18 cellular contexts compared by ENCODE assay signal in the genomic region with DNA sequence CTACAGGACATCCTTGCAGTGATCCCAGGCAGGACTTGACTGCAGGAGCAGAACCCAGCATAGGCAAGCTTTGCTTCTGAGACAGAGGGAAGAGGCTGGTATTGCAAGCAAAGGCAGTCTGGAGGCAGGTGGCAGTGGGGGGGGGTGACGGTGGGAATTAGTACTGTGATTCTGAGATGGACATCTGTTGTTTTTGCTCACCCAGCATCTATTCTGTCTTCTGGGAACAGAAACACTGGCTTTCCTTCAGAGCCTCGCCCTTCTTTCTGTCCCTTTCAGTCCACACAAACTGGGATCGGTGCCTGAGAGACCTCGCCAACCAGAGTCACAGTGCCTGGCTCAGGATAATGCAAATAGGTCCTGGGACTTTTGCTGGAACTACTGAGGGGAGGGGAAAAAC. TPM values are rescaled to one million over a fixed set of nuclear protein-coding genes. Genes with fewer than 3 reads are reported as not detected.
A peak's percentile ranks its signal among the peaks of the same experiment; 100 is the strongest.
DNase-seq lines count a peak whose midpoint lies in the region; ATAC-seq and TF ChIP-seq lines count a peak whose summit lies in the region.
"Had no signal": no experiment of that assay in that cellular context is flagged by ENCODE, and none has a peak within 500 bp of the region (broad histone marks: within the 10 kb centered on the region; RNA-seq: fewer than 3 reads in every experiment).

No MANE protein-coding gene starts in this region.

- no peaks in the 10 kb centered on the region for H3K79me2 ChIP-seq in GM23338 (replicated peaks; ENCODE audit: insufficient read depth)

- H3K27ac Mint-ChIP-seq in glutamatergic neuron (ENCODE audit: unreplicated experiment) (peak overlapping the region; percentile 92), GM23338 (no peak overlapping the region)
- H3K27ac Mint-ChIP-seq: activated CD4-positive, alpha-beta T cell treated with anti-CD3 and anti-CD28 coated beads for 36 hours; mesothelial cell of epicardium had no signal

- H3K4me1 Mint-ChIP-seq in glutamatergic neuron (ENCODE audit: low read depth, unreplicated experiment) (peaks cover 36% of the 10 kb centered on the region), GM23338 (no peaks in the 10 kb centered on the region)
- H3K4me1 Mint-ChIP-seq: activated CD4-positive, alpha-beta T cell treated with anti-CD3 and anti-CD28 coated beads for 36 hours; T-helper 17 cell had no signal

- DNase-seq in NCI-H82 treated with DMSO at 0.1 percent for 48 hours (lab: John Stamatoyannopoulos, UW; ENCODE audit: unreplicated experiment) (peak; percentile 82), glutamatergic neuron (peak; percentile 58), posterior cingulate gyrus (peak in 9 of 10 donors; percentile 44 to 88 (median 62)), GM23338 (ENCODE audit: low spot score) (no peak), SKM-1 treated with dmso at 0.1 percent for 144 hours (lab: John Stamatoyannopoulos, UW; ENCODE audit: unreplicated experiment) (no peak), GM10248 (ENCODE audit: extremely low spot score) (no peak)
- no peak for DNase-seq in activated effector memory CD4-positive, alpha-beta T cell treated with Interleukin-2 at 50 U/mL for 16 hours
- DNase-seq: ACHN; activated CD4-positive, alpha-beta T cell treated with anti-CD3 and anti-CD28 coated beads for 36 hours; activated CD8-positive, alpha-beta memory T cell treated with anti-CD3 and anti-CD28 coated beads, Interleukin-2, amount 50 U/mL, for 48 hours; central memory CD4-positive, alpha-beta T cell; GDM1; ovary; T-helper 17 cell had no signal

- no peaks in the 10 kb centered on the region for H3K9me2 ChIP-seq in GM23338 (ENCODE audit: insufficient read depth)

- H3K27me3 Mint-ChIP-seq in glutamatergic neuron (ENCODE audit: unreplicated experiment) (peaks cover 10% of the 10 kb centered on the region), GM23338 (ENCODE audit: insufficient read depth, low read depth, poor library complexity) (peaks cover 5% of the 10 kb centered on the region)
- H3K27me3 Mint-ChIP-seq: activated CD4-positive, alpha-beta T cell treated with anti-CD3 and anti-CD28 coated beads for 36 hours; T-helper 17 cell had no signal

- ATAC-seq in GM23338 = no peak
- ATAC-seq: activated CD4-positive, alpha-beta T cell treated with anti-CD3 and anti-CD28 coated beads for 36 hours; activated naive CD4-positive, alpha-beta T cell treated with anti-CD3 and anti-CD28 coated beads, Interleukin-2, amount 50 U/mL, for 72 hours; T-helper 17 cell had no signal

- 0 out of 2 replicates have a peak, but pooled peaks cover 3% of the 10 kb centered on the region for H4K20me1 ChIP-seq in GM23338 (replicated peaks; ENCODE audit: insufficient read depth)

- intact Hi-C loops in posterior cingulate gyrus (cut with DNase I) = no loop called here

- H3K9me3 Mint-ChIP-seq in glutamatergic neuron (ENCODE audit: unreplicated experiment) = peaks cover 2% of the 10 kb centered on the region
- no peaks in the 10 kb centered on the region for H3K9me3 Mint-ChIP-seq in GM23338
- H3K9me3 Mint-ChIP-seq: activated naive CD4-positive, alpha-beta T cell treated with anti-CD3 and anti-CD28 coated beads, Interleukin-2, amount 50 U/mL, for 72 hours; mesothelial cell of epicardium had no signal

- no peak overlapping the region for H3K4me3 ChIP-seq in GM23338
- H3K4me3 ChIP-seq: ovary had no signal

- H3K36me3 Mint-ChIP-seq in glutamatergic neuron (ENCODE audit: unreplicated experiment) = no peaks in the 10 kb centered on the region
- peaks cover 58% of the 10 kb centered on the region for H3K36me3 Mint-ChIP-seq in GM23338 (ENCODE audit: low read depth)

- H3K4me2 ChIP-seq in GM23338 = no peak overlapping the region

- CTCF ChIA-PET in GM10248 (lab: Yijun Ruan, JAX) = interaction anchor here (1.7 kb wide), 1 partner anchor 14 kb away, joined by 4 read pairs; no protein-coding TSS in a partner anchor

- TF ChIP-seq CTCF in C4-2B (conservative IDR thresholded peaks at IDR 0.05) (no peak), glutamatergic neuron (IDR thresholded peaks at IDR 0.05; ENCODE audit: partially characterized antibody, unreplicated experiment) (no peak), GM23338 (conservative IDR thresholded peaks at IDR 0.05; ENCODE audit: low read depth in 2 of 2) (no peak), GM10248 (IDR thresholded peaks at IDR 0.05; ENCODE audit: control extremely low read depth, extremely low read depth, low read depth, missing control alignments) (no peak)

- H3F3A ChIP-seq in GM23338 (replicated peaks; ENCODE audit: low read depth) = no peaks in the 10 kb centered on the region

- H3K4me1 ChIP-seq in GM23338 (ENCODE audit: insufficient read depth) = no peaks in the 10 kb centered on the region

- H3K27ac ChIP-seq in C4-2B (peak overlapping the region; percentile 91), GM23338 (ENCODE audit: low read depth) (no peak overlapping the region)
- H3K27ac ChIP-seq: HL-60, ovary had no signal

- POLR2A ChIA-PET in GM10248 (lab: Yijun Ruan, JAX) = interaction anchor here (0.6 kb wide), 1 partner anchor 226 kb away, joined by 4 read pairs; no protein-coding TSS in a partner anchor

- H3K4me3 Mint-ChIP-seq in glutamatergic neuron (ENCODE audit: unreplicated experiment) = peak overlapping the region; percentile 64
- no peak overlapping the region for H3K4me3 Mint-ChIP-seq in GM23338
- H3K4me3 Mint-ChIP-seq: activated CD4-positive, alpha-beta T cell treated with anti-CD3 and anti-CD28 coated beads for 36 hours; mesothelial cell of epicardium; T-helper 17 cell had no signal

- no peak overlapping the region for H2AFZ ChIP-seq in GM23338

- H3K36me3 ChIP-seq in GM23338 (ENCODE audit: insufficient read depth) = peaks cover 15% of the 10 kb centered on the region
- H3K36me3 ChIP-seq: ovary had no signal

- H3K27me3 ChIP-seq in GM23338 (ENCODE audit: insufficient read depth) = no peaks in the 10 kb centered on the region
- H3K27me3 ChIP-seq: ovary had no signal

TF ChIP-seq in GM23338, 12 proteins besides CTCF, POLR2A, EP300 and RAD21 (continues in another document):
- TF ChIP-seq ZNF331 (CRISPR knock-in tag; IDR thresholded peaks at IDR 0.05; ENCODE audit: low read depth) = no peak
- TF ChIP-seq, protein P1, sequence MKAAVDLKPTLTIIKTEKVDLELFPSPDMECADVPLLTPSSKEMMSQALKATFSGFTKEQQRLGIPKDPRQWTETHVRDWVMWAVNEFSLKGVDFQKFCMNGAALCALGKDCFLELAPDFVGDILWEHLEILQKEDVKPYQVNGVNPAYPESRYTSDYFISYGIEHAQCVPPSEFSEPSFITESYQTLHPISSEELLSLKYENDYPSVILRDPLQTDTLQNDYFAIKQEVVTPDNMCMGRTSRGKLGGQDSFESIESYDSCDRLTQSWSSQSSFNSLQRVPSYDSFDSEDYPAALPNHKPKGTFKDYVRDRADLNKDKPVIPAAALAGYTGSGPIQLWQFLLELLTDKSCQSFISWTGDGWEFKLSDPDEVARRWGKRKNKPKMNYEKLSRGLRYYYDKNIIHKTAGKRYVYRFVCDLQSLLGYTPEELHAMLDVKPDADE (IDR thresholded peaks at IDR 0.05) = no peak
- TF ChIP-seq REST (IDR thresholded peaks at IDR 0.05; ENCODE audit: unreplicated experiment) = no peak

RNA-seq across cellular contexts. Expression of gene RASL10A, which starts 31.2 kb away (rescaled TPM):
- total RNA-seq in glutamatergic neuron (ENCODE audit: unreplicated experiment) = 1.3 TPM
- total RNA-seq in GM23338 (2014; rRNA removed; shearing (Covaris generic)) = 0.54 and 3.0 TPM in 2 replicates
- polyA plus RNA-seq in GM23338 (2016; fragmentation: Nextera tagmentation; extraction: Ambion mirVana) = 0.99 and 1.6 TPM in 2 replicates

RNA-seq across cellular contexts. Expression of gene GAS2L1, which starts 40.2 kb away (rescaled TPM):
- total RNA-seq in glutamatergic neuron (ENCODE audit: unreplicated experiment) = 10.3 TPM
- total RNA-seq in GM23338 (2014; rRNA removed; shearing (Covaris generic)) = 4.9 and 9.5 TPM in 2 replicates
- polyA plus RNA-seq in GM23338 (2016; fragmentation: Nextera tagmentation; extraction: Ambion mirVana) = 3.7 and 5.2 TPM in 2 replicates

RNA-seq across cellular contexts. Expression of gene AP1B1, which starts 41.7 kb away (rescaled TPM):
- total RNA-seq in glutamatergic neuron (ENCODE audit: unreplicated experiment) = 77.9 TPM
- total RNA-seq in GM23338 (2014; rRNA removed; shearing (Covaris generic)) = 67.5 and 74.4 TPM in 2 replicates
- 19.5 TPM in 2 replicates for polyA plus RNA-seq in GM23338 (2016; fragmentation: Nextera tagmentation; extraction: Ambion mirVana)

Comparison
In these comparisons a context has a peak if more than half of its experiments do, and no peak if none do; other contexts are left out.
1. DNase-seq: peak in NCI-H82 treated with DMSO at 0.1 percent for 48 hours (single experiment), glutamatergic neuron (single experiment) and posterior cingulate gyrus (9 of 10); none in activated effector memory CD4-positive, alpha-beta T cell treated with Interleukin-2 at 50 U/mL for 16 hours (single experiment), GM23338 (single experiment), SKM-1 treated with dmso at 0.1 percent for 144 hours (single experiment) and GM10248 (single experiment).